8 cellular contexts compared by ENCODE assay signal in the genomic region with DNA sequence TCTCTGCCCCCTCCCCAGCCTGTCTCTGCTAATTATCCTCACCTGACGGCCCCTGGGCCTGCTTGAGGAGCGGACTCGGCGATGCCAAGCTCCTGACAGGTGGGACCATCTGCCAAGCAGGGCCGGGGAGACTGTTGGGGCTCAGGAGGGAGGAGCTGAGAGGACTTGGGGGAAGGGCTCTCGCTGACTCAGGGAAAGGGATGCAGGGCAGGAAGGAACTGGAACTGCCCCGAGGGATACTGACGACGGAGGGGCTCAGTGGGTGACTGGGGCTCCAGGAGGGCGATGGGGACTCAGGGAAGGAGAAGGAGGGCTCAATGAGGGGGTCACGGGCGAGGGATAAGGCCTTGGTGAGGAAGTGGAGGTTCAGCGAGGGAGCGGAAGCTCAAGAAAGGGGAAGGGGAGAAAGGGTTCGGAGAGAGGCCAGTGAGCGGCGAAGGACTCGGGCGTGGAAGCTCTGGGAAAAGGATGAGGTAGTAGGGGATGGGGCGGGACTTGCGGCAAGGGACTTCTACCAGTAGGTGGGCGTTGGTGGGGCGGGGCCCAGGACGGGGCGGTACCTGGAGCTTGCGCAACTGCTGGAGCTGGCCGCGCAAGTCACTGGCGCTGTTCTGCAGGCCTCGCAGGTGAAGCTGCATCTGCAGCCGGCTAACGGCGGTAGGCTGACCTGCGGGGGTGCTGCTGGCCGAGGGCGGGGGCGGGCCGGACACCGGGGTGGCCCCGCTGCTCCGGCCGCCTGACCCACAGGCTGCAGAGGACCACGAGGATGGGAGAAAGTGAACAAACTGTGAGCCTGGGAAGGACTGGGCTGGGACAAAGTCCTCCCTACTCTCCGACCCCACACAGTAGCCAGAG. TPM values are rescaled to one million over a fixed set of nuclear protein-coding genes. Genes with fewer than 3 reads are reported as not detected.
DNase-seq lines count a peak whose midpoint lies in the region; ATAC-seq and FAIRE-seq lines count a peak whose summit lies in the region.

No MANE protein-coding gene starts in this region.

- peak; percentile 84 for DNase-seq in Caki2 (ENCODE audit: low read depth)
- peak; percentile 87 for DNase-seq in NAMALWA (ENCODE audit: low spot score)
- peak; percentile 47 for DNase-seq in SIG-M5 (lab: John Stamatoyannopoulos, UW)
- peak; percentile 96 for DNase-seq in activated naive CD4-positive, alpha-beta T cell treated with anti-CD3 and anti-CD28 coated beads for 36 hours
- peak; percentile 82 for DNase-seq in cardiac septum (ENCODE audit: low spot score)
- peak; percentile 83 for DNase-seq in renal cortical epithelial cell (ENCODE audit: low read depth)
- peak; percentile 94 for DNase-seq in urothelium cell line (ENCODE audit: low spot score)

- CTCF ChIA-PET in activated naive CD4-positive, alpha-beta T cell treated with anti-CD3 and anti-CD28 coated beads for 36 hours (lab: Charles Lee) = interaction anchor here (0.9 to 8.3 kb wide), 23 partner anchors 9 to 207 kb away, joined by 3 to 171 read pairs (median 5); a partner anchor contains a TSS

- H3K4me3 Mint-ChIP-seq in activated naive CD4-positive, alpha-beta T cell treated with anti-CD3 and anti-CD28 coated beads for 36 hours = peak overlapping the region; percentile 89

- intact Hi-C loops in activated naive CD4-positive, alpha-beta T cell treated with anti-CD3 and anti-CD28 coated beads for 36 hours (cut with micrococcal nuclease) = loop anchor here (1.0 to 5.0 kb wide), 4 partner anchors 66 to 593 kb away; a partner anchor contains a TSS
- intact Hi-C loops in cardiac septum (cut with DNase I) = no loop called here

- peaks cover 37% of the 10 kb centered on the region for H3K27me3 Mint-ChIP-seq in activated naive CD4-positive, alpha-beta T cell treated with anti-CD3 and anti-CD28 coated beads for 36 hours (ENCODE audit: low read depth)

- H3K9me3 Mint-ChIP-seq in activated naive CD4-positive, alpha-beta T cell treated with anti-CD3 and anti-CD28 coated beads for 36 hours = no peaks in the 10 kb centered on the region

- ATAC-seq in GM21786 (IDR thresholded peaks at IDR 0.05; ENCODE audit: unreplicated experiment) = peak; percentile 71

- FAIRE-seq in urothelium cell line (lab: Jason Lieb, UNC) = no peak

- H3K4me1 Mint-ChIP-seq in activated naive CD4-positive, alpha-beta T cell treated with anti-CD3 and anti-CD28 coated beads for 36 hours (ENCODE audit: low read depth) = peaks cover 29% of the 10 kb centered on the region

- in situ Hi-C loops in Caki2 (cut with HindIII; ENCODE audit: low pct_unique_long_range_greater_than_20kb, low sequenced_read_pairs) = no loop called here

- H3K27ac Mint-ChIP-seq in activated naive CD4-positive, alpha-beta T cell treated with anti-CD3 and anti-CD28 coated beads for 36 hours = no peak overlapping the region

- H3K36me3 Mint-ChIP-seq in activated naive CD4-positive, alpha-beta T cell treated with anti-CD3 and anti-CD28 coated beads for 36 hours (ENCODE audit: low read depth) = no peaks in the 10 kb centered on the region

RNA-seq across cellular contexts. Expression of a gene that starts 46.5 kb away (rescaled TPM):
- 2.3 and 5.5 TPM in 2 replicates for total RNA-seq in Caki2 (2014; rRNA removed; shearing (Covaris generic); ENCODE audit: low replicate concordance)
- under 1 TPM; 0.67 to 0.94 TPM for total RNA-seq in activated naive CD4-positive, alpha-beta T cell treated with anti-CD3 and anti-CD28 coated beads for 36 hours
- 6.2 TPM for total RNA-seq in cardiac septum
- 0.17 and 0.25 TPM in 2 replicates for total RNA-seq in renal cortical epithelial cell

Comparison
In these comparisons a context has a peak if more than half of its experiments do, and no peak if none do; other contexts are left out.
1. Peak in every context shown above with its lines: DNase-seq and ATAC-seq.